In genomic region chr1:90562892-90563291, GRCh38 we compare ENCODE assay signal across 9 cellular contexts.
"Had no signal": no experiment of that assay in that cellular context is flagged by ENCODE, and none has a peak within 500 bp of the region (broad histone marks: within the 10 kb centered on the region; RNA-seq: fewer than 3 reads in every experiment).

No MANE protein-coding gene starts in this region.

- H2AFZ ChIP-seq: GM23248, GM23338 had no signal

- ATAC-seq: HCT116 had no signal

- H3K4me1 ChIP-seq: HAP-1 had no signal

- H3K27ac ChIP-seq: GM23248 had no signal

- H3K4me3 ChIP-seq: GM23248, GM23338, HAP-1 had no signal

- H3K9ac ChIP-seq: GM23248 had no signal

- DNase-seq: GM23248, GOT3, H7, H9, HCEC 1CT, HFFc6 had no signal

- H3K9me3 ChIP-seq: HAP-1 had no signal

- H3K36me3 ChIP-seq: HAP-1 had no signal
